Comparison of ENCODE assay signal across 9 cellular contexts in the genomic region with DNA sequence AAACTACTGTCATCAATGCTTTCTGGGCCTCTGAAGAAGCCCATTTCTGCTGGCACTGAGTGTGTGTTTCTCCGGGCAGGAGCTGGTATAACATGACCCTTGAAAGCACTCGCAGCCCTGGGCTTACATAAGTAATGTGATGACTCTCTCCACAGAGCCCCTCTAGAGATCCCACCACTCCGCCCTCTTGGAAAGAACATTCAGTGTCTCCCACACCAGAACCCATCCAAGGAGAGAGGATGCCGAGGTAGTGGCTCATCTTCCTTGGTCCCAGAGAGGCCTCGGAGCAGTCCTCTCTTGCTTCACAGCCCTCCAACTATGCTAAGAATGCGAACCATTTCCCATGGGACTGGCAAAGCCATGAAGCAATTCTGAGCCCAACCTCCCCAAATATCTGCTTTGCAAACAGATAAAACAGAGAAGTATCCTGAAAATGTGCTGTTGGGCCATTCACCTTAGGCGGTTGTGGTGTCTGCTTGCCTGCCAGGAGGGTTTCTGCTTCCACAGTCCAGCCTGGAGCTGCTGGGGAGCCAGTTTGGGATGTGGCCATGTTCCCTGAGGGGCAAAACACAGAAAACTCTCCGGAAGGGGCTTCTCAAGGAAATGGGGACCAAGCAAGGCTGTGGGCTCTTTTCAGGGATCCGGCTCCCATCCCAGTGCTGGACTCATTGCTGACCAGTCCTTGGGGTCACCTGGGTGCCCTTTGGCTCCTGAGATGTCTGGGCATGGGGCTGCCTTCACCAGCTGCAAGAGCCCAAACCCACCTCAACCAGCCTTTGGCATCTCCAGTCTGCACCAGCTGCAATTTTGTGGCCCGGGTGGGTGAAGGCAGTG. TPM values are rescaled to one million over a fixed set of nuclear protein-coding genes. Genes with fewer than 3 reads are reported as not detected.
A peak's percentile ranks its signal among the peaks of the same experiment; 100 is the strongest.
DNase-seq lines count a peak whose midpoint lies in the region; ATAC-seq, FAIRE-seq and TF ChIP-seq lines count a peak whose summit lies in the region.
"Had no signal": no experiment of that assay in that cellular context is flagged by ENCODE, and none has a peak within 500 bp of the region (broad histone marks: within the 10 kb centered on the region; RNA-seq: fewer than 3 reads in every experiment).

No MANE protein-coding gene starts in this region.

- 36 to 47% (median 44%) methylated on average over 10 of the region's 10 CpGs for WGBS in heart left ventricle, 4 donors

- peaks cover 0 to 49% (median 37%) of the 10 kb centered on the region in 12 donors for H3K4me1 ChIP-seq in heart left ventricle

- ATAC-seq in heart left ventricle (peak; percentile 47 to 79 (median 64)), HG02938 (IDR thresholded peaks at IDR 0.05; ENCODE audit: unreplicated experiment) (no peak)

- intact Hi-C loops in heart left ventricle (cut with DNase I) = no loop called here

- H3K4me1 Mint-ChIP-seq in activated naive CD8-positive, alpha-beta T cell treated with anti-CD3 and anti-CD28 coated beads for 36 hours = no peaks in the 10 kb centered on the region

- H3K27me3 ChIP-seq in heart left ventricle = no peaks in the 10 kb centered on the region

- no peak overlapping the region for H3K27ac Mint-ChIP-seq in activated naive CD8-positive, alpha-beta T cell treated with anti-CD3 and anti-CD28 coated beads for 36 hours

- H3K36me3 Mint-ChIP-seq in activated naive CD8-positive, alpha-beta T cell treated with anti-CD3 and anti-CD28 coated beads for 36 hours = no peaks in the 10 kb centered on the region

- no peak for TF ChIP-seq CTCF in heart left ventricle (IDR thresholded peaks at IDR 0.05)

- no peaks in the 10 kb centered on the region for H3K9me3 ChIP-seq in heart left ventricle

- no peak for TF ChIP-seq POLR2A in heart left ventricle (IDR thresholded peaks at IDR 0.05)

- in situ Hi-C loops in G401 (cut with HindIII; ENCODE audit: low sequenced_read_pairs) = no loop called here

- peaks cover 11% of the 10 kb centered on the region for H3K27me3 Mint-ChIP-seq in activated naive CD8-positive, alpha-beta T cell treated with anti-CD3 and anti-CD28 coated beads for 36 hours

- peak; percentile 72 for FAIRE-seq in TTC549 (lab: Jason Lieb, UNC)

- H3K9me3 Mint-ChIP-seq in activated naive CD8-positive, alpha-beta T cell treated with anti-CD3 and anti-CD28 coated beads for 36 hours = no peaks in the 10 kb centered on the region

- no peak overlapping the region for H3K4me3 ChIP-seq in heart left ventricle

- peak overlapping the region in 11 of 12 donors; percentile 3 to 67 (median 35) for H3K27ac ChIP-seq in heart left ventricle

- peak; percentile 69 for DNase-seq in G401 (ENCODE audit: low spot score)
- DNase-seq in heart left ventricle = peak in 2 of 5 donors; percentile 45 to 48
- DNase-seq in retina = peak; percentile 26
- no peak for DNase-seq in activated naive CD8-positive, alpha-beta T cell treated with anti-CD3 and anti-CD28 coated beads for 36 hours
- DNase-seq in hippocampal formation (lab: John Stamatoyannopoulos, UW) = no peak
- no peak for DNase-seq in NCI-H187 treated with DMSO at 0.1 percent for 48 hours (lab: John Stamatoyannopoulos, UW)
- DNase-seq: MV-4-11 had no signal

- no peak overlapping the region for H3K4me3 Mint-ChIP-seq in activated naive CD8-positive, alpha-beta T cell treated with anti-CD3 and anti-CD28 coated beads for 36 hours

- no peaks in the 10 kb centered on the region for H3K36me3 ChIP-seq in heart left ventricle

RNA-seq across cellular contexts. Expression of a gene that starts 47.3 kb away (rescaled TPM):
- total RNA-seq in G401 (2014; rRNA removed; shearing (Covaris generic)) = 177 and 190 TPM in 2 replicates
- total RNA-seq in heart left ventricle = 100 to 1,000 TPM in 1 of 9 donors, 10 to 100 TPM in 8; 26.0 to 109 (median 50.0) TPM
- polyA plus RNA-seq in heart left ventricle = 10 to 100 TPM; 19.0 to 36.4 TPM
- total RNA-seq in activated naive CD8-positive, alpha-beta T cell treated with anti-CD3 and anti-CD28 coated beads for 36 hours = not detected

Comparison
In these comparisons a context has a peak if more than half of its experiments do, and no peak if none do; other contexts are left out.
1. DNase-seq: peak in G401 (single experiment) and retina (single experiment); none in activated naive CD8-positive, alpha-beta T cell treated with anti-CD3 and anti-CD28 coated beads for 36 hours (single experiment), hippocampal formation (0 of 2) and NCI-H187 treated with DMSO at 0.1 percent for 48 hours (single experiment).
2. RNA of a gene that starts 47.3 kb away (total RNA-seq): 177 to 190 TPM in G401 and 26.0 to 109 TPM in heart left ventricle; not detected in activated naive CD8-positive, alpha-beta T cell treated with anti-CD3 and anti-CD28 coated beads for 36 hours; every median in the first group is over 10 times any median in the second.